2 cellular contexts compared by ENCODE assay signal in the genomic region with DNA sequence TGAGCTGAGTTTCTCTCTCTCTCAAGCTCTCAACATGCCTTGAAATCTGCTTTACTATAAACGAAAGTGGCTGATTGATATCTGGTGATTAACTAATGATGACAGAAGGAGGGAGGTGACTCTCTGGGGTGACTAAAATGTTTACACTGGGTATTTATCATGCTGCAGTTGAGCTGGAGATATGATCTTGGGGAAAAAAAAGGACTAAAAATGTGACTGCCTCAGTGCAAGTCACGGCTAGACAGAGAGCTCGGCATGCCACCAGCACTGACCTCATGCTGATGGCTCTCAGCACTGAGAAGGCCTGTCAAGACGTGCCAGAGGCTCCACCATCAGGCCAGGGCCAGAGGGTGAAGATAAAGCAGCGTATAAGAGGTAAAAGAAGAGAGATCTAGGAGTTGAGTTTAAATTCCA.
A peak's percentile ranks its signal among the peaks of the same experiment; 100 is the strongest.
TF ChIP-seq lines count a peak whose summit lies in the region.

No MANE protein-coding gene starts in this region.

TF ChIP-seq in IMR-90, 13 proteins besides CTCF, POLR2A, EP300 and RAD21 (continued from another document):
- TF ChIP-seq FOS (IDR thresholded peaks at IDR 0.05; ENCODE audit: low read depth, low read length) (no peak), BHLHE40 (IDR thresholded peaks at IDR 0.05; ENCODE audit: low read depth, low read length) (no peak), RFX5 (IDR thresholded peaks at IDR 0.05; ENCODE audit: low read depth, low read length) (no peak)

TF ChIP-seq in HepG2, 621 proteins besides CTCF, POLR2A, EP300 and RAD21 (continued from another document):
- TF ChIP-seq SP2 (CRISPR knock-in tag; IDR thresholded peaks at IDR 0.05), result no peak
- no peak for TF ChIP-seq CREBL2 (CRISPR knock-in tag; IDR thresholded peaks at IDR 0.05; ENCODE audit: borderline replicate concordance)
- no peak for TF ChIP-seq MTF2 (CRISPR knock-in tag; IDR thresholded peaks at IDR 0.05; ENCODE audit: borderline replicate concordance)
- TF ChIP-seq ZSCAN12 (CRISPR knock-in tag; IDR thresholded peaks at IDR 0.05), result no peak
- TF ChIP-seq ZNF335 (CRISPR knock-in tag; IDR thresholded peaks at IDR 0.05), result no peak
- no peak for TF ChIP-seq ZNF362 (CRISPR knock-in tag; IDR thresholded peaks at IDR 0.05; ENCODE audit: borderline replicate concordance)
- TF ChIP-seq, protein P1, sequence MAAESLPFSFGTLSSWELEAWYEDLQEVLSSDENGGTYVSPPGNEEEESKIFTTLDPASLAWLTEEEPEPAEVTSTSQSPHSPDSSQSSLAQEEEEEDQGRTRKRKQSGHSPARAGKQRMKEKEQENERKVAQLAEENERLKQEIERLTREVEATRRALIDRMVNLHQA (CRISPR knock-in tag; IDR thresholded peaks at IDR 0.05), result no peak
- TF ChIP-seq, protein P2, sequence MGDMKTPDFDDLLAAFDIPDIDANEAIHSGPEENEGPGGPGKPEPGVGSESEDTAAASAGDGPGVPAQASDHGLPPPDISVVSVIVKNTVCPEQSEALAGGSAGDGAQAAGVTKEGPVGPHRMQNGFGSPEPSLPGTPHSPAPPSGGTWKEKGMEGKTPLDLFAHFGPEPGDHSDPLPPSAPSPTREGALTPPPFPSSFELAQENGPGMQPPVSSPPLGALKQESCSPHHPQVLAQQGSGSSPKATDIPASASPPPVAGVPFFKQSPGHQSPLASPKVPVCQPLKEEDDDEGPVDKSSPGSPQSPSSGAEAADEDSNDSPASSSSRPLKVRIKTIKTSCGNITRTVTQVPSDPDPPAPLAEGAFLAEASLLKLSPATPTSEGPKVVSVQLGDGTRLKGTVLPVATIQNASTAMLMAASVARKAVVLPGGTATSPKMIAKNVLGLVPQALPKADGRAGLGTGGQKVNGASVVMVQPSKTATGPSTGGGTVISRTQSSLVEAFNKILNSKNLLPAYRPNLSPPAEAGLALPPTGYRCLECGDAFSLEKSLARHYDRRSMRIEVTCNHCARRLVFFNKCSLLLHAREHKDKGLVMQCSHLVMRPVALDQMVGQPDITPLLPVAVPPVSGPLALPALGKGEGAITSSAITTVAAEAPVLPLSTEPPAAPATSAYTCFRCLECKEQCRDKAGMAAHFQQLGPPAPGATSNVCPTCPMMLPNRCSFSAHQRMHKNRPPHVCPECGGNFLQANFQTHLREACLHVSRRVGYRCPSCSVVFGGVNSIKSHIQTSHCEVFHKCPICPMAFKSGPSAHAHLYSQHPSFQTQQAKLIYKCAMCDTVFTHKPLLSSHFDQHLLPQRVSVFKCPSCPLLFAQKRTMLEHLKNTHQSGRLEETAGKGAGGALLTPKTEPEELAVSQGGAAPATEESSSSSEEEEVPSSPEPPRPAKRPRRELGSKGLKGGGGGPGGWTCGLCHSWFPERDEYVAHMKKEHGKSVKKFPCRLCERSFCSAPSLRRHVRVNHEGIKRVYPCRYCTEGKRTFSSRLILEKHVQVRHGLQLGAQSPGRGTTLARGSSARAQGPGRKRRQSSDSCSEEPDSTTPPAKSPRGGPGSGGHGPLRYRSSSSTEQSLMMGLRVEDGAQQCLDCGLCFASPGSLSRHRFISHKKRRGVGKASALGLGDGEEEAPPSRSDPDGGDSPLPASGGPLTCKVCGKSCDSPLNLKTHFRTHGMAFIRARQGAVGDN (CRISPR knock-in tag; IDR thresholded peaks at IDR 0.05), result peak; percentile 31; the same call in 1 of the 2 replicates
- no peak for TF ChIP-seq REST (IDR thresholded peaks at IDR 0.05; ENCODE audit: borderline replicate concordance in 1 of 2, low read depth in 1 of 2, low read length in 2 of 2)
- TF ChIP-seq, protein P3, sequence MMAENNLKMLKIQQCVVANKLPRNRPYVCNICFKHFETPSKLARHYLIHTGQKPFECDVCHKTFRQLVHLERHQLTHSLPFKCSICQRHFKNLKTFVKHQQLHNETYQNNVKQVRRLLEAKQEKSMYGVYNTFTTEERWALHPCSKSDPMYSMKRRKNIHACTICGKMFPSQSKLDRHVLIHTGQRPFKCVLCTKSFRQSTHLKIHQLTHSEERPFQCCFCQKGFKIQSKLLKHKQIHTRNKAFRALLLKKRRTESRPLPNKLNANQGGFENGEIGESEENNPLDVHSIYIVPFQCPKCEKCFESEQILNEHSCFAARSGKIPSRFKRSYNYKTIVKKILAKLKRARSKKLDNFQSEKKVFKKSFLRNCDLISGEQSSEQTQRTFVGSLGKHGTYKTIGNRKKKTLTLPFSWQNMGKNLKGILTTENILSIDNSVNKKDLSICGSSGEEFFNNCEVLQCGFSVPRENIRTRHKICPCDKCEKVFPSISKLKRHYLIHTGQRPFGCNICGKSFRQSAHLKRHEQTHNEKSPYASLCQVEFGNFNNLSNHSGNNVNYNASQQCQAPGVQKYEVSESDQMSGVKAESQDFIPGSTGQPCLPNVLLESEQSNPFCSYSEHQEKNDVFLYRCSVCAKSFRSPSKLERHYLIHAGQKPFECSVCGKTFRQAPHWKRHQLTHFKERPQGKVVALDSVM (CRISPR knock-in tag; IDR thresholded peaks at IDR 0.05), result 0 out of 2 replicates have a peak, but pooled peaks have one; percentile 9
- no peak for TF ChIP-seq KLF6 (CRISPR knock-in tag; IDR thresholded peaks at IDR 0.05)
- TF ChIP-seq NFAT5 (CRISPR knock-in tag; IDR thresholded peaks at IDR 0.05), result no peak
- peak; percentile 12; the same call in 1 of the 2 replicates for TF ChIP-seq FOSL2 (CRISPR knock-in tag; IDR thresholded peaks at IDR 0.05)
- TF ChIP-seq HOXA7 (CRISPR knock-in tag; IDR thresholded peaks at IDR 0.05), result no peak
- TF ChIP-seq ZNF207 (IDR thresholded peaks at IDR 0.05; ENCODE audit: borderline replicate concordance), result no peak
- TF ChIP-seq MIXL1 (CRISPR knock-in tag; IDR thresholded peaks at IDR 0.05), result no peak
- TF ChIP-seq ZNF275 (CRISPR knock-in tag; IDR thresholded peaks at IDR 0.05; ENCODE audit: borderline replicate concordance), result no peak
- TF ChIP-seq ZNF788 (CRISPR knock-in tag; IDR thresholded peaks at IDR 0.05; ENCODE audit: borderline replicate concordance), result no peak
- TF ChIP-seq MXI1 (IDR thresholded peaks at IDR 0.05; ENCODE audit: borderline replicate concordance, low read depth, low read length), result peak; percentile 24; the same call in 1 of the 3 replicates
- no peak for TF ChIP-seq ZNF230 (CRISPR knock-in tag; IDR thresholded peaks at IDR 0.05)
- TF ChIP-seq STAG1 (CRISPR knock-in tag; IDR thresholded peaks at IDR 0.05), result peak; percentile 88
- TF ChIP-seq ZFX (CRISPR knock-in tag; IDR thresholded peaks at IDR 0.05; ENCODE audit: low read depth), result peak; percentile 25; the same call in 1 of the 2 replicates
- TF ChIP-seq KDM3A (CRISPR knock-in tag; IDR thresholded peaks at IDR 0.05; ENCODE audit: low read depth), result 0 out of 2 replicates have a peak, but pooled peaks have one; percentile 37
- TF ChIP-seq, protein P4, sequence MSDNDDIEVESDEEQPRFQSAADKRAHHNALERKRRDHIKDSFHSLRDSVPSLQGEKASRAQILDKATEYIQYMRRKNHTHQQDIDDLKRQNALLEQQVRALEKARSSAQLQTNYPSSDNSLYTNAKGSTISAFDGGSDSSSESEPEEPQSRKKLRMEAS (IDR thresholded peaks at IDR 0.05), result peak; percentile 25; the same call in 1 of the 2 replicates
- no peak for TF ChIP-seq NKX3-1 (CRISPR knock-in tag; IDR thresholded peaks at IDR 0.05)
- TF ChIP-seq MXD4 (CRISPR knock-in tag; IDR thresholded peaks at IDR 0.05), result no peak
- peak; percentile 29; the same call in 1 of the 2 replicates for TF ChIP-seq SALL1 (CRISPR knock-in tag; IDR thresholded peaks at IDR 0.05)
- TF ChIP-seq HMG20B (CRISPR knock-in tag; conservative IDR thresholded peaks at IDR 0.05), result no peak
- TF ChIP-seq MBD4 (IDR thresholded peaks at IDR 0.05; ENCODE audit: borderline replicate concordance, low read length), result no peak
- no peak for TF ChIP-seq NFKBIZ (CRISPR knock-in tag; IDR thresholded peaks at IDR 0.05)
- TF ChIP-seq, protein P5, sequence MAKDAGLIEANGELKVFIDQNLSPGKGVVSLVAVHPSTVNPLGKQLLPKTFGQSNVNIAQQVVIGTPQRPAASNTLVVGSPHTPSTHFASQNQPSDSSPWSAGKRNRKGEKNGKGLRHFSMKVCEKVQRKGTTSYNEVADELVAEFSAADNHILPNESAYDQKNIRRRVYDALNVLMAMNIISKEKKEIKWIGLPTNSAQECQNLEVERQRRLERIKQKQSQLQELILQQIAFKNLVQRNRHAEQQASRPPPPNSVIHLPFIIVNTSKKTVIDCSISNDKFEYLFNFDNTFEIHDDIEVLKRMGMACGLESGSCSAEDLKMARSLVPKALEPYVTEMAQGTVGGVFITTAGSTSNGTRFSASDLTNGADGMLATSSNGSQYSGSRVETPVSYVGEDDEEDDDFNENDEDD (CRISPR knock-in tag; IDR thresholded peaks at IDR 0.05; ENCODE audit: borderline replicate concordance), result no peak
- TF ChIP-seq ZFP90 (CRISPR knock-in tag; IDR thresholded peaks at IDR 0.05; ENCODE audit: borderline replicate concordance), result no peak
- TF ChIP-seq NFKB2 (CRISPR knock-in tag; IDR thresholded peaks at IDR 0.05; ENCODE audit: borderline replicate concordance), result no peak
- no peak for TF ChIP-seq JUNB (CRISPR knock-in tag; IDR thresholded peaks at IDR 0.05; ENCODE audit: borderline replicate concordance)
TF ChIP-seq in HepG2: peak in this region for 10.
